Comparison of ENCODE assay signal across 24 cellular contexts in the genomic region with DNA sequence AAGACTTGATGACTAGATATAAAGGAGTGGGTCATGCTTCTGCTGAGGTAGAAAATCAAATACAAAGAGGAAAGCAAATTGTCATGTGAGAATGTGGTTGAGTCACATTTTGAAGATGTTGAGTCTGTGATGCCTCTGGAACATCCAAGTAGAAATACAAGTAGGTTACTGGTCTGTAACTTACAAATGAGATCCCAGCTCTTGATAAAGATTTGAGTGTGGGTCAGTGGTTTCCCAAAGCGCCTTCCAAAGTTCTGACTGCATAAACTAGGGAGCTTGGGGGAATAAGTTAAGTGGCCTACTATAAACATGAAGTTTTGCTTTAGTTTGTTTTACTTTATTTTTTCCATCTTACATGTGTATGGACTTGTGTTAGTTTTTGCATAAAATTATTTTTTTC.
A peak's percentile ranks its signal among the peaks of the same experiment; 100 is the strongest.
DNase-seq lines count a peak whose midpoint lies in the region; ATAC-seq, FAIRE-seq and TF ChIP-seq lines count a peak whose summit lies in the region.
"Had no signal": no experiment of that assay in that cellular context is flagged by ENCODE, and none has a peak within 500 bp of the region (broad histone marks: within the 10 kb centered on the region; RNA-seq: fewer than 3 reads in every experiment).

No MANE protein-coding gene starts in this region.

- H2BK120ac ChIP-seq in mesenchymal stem cell (ENCODE audit: low read depth, low read length), result no peak overlapping the region

- H2BK12ac ChIP-seq in mesenchymal stem cell (ENCODE audit: low read length in 2 of 2), result no peak overlapping the region

- no peak overlapping the region for H3K23ac ChIP-seq in mesenchymal stem cell (ENCODE audit: low read length in 2 of 2)

- no peaks in the 10 kb centered on the region for H3K36me3 Mint-ChIP-seq in activated naive CD4-positive, alpha-beta T cell treated with anti-CD3 and anti-CD28 coated beads, Interleukin-2, amount 50 U/mL, for 72 hours
- H3K36me3 Mint-ChIP-seq: CD8-positive, alpha-beta T cell had no signal

- H3K4ac ChIP-seq in mesenchymal stem cell (ENCODE audit: low read depth in 1 of 2, low read length in 2 of 2), result no peak overlapping the region

- no peak overlapping the region for H2AFZ ChIP-seq in mesenchymal stem cell (ENCODE audit: low read depth, low read length)

- no peak overlapping the region for H3K27ac Mint-ChIP-seq in activated naive CD4-positive, alpha-beta T cell treated with anti-CD3 and anti-CD28 coated beads, Interleukin-2, amount 50 U/mL, for 72 hours
- H3K27ac Mint-ChIP-seq: B cell; CD4-positive, alpha-beta T cell; CD8-positive, alpha-beta T cell had no signal

- H3K9ac ChIP-seq in mesenchymal stem cell (ENCODE audit: low read length), result no peak overlapping the region
- H3K9ac ChIP-seq: BLaER1 treated with 17β-estradiol and CSF1 and Interleukin-3, amounts not matched to agents 10 nM and 100 nM had no signal

- H3K18ac ChIP-seq in mesenchymal stem cell (ENCODE audit: low read depth in 1 of 2, low read length in 2 of 2), result no peak overlapping the region

- no peak overlapping the region for H2AK5ac ChIP-seq in mesenchymal stem cell (ENCODE audit: low read length, severe bottlenecking)

- no peaks in the 10 kb centered on the region for H3K27me3 ChIP-seq in mesenchymal stem cell (ENCODE audit: control insufficient read depth in 1 of 2, insufficient read depth in 1 of 2, low read length in 2 of 2)
- H3K27me3 ChIP-seq: BLaER1 treated with 17β-estradiol and CSF1 and Interleukin-3, amounts not matched to agents 10 nM and 100 nM had no signal

- no peaks in the 10 kb centered on the region for H3K9me3 ChIP-seq in mesenchymal stem cell (ENCODE audit: control insufficient read depth, low read length)
- H3K9me3 ChIP-seq: A549; BLaER1 treated with 17β-estradiol and CSF1 and Interleukin-3, amounts not matched to agents 10 nM and 100 nM; Caco-2 had no signal

- H3K79me1 ChIP-seq in mesenchymal stem cell (replicated peaks; ENCODE audit: low read length, poor library complexity, severe bottlenecking), result no peaks in the 10 kb centered on the region

- no peaks in the 10 kb centered on the region for H3K36me3 ChIP-seq in mesenchymal stem cell (ENCODE audit: control insufficient read depth in 1 of 2, insufficient read depth in 2 of 2, low read depth in 1 of 2, low read length in 2 of 2)
- H3K36me3 ChIP-seq: BLaER1 treated with 17β-estradiol and CSF1 and Interleukin-3, amounts not matched to agents 10 nM and 100 nM had no signal

- H3K9me3 Mint-ChIP-seq in activated naive CD4-positive, alpha-beta T cell treated with anti-CD3 and anti-CD28 coated beads, Interleukin-2, amount 50 U/mL, for 72 hours, result peaks cover 0 to under 1% of the 10 kb centered on the region in 2 donors
- H3K9me3 Mint-ChIP-seq: CD8-positive, alpha-beta T cell had no signal

- H3K14ac ChIP-seq in mesenchymal stem cell (ENCODE audit: low read length in 2 of 2), result no peak overlapping the region

- no peak overlapping the region for H4K8ac ChIP-seq in mesenchymal stem cell (ENCODE audit: low read length)

- ATAC-seq in GM21390 (IDR thresholded peaks at IDR 0.05; ENCODE audit: unreplicated experiment), result no peak
- no peak for ATAC-seq in activated naive CD4-positive, alpha-beta T cell treated with anti-CD3 and anti-CD28 coated beads, Interleukin-2, amount 50 U/mL, for 72 hours
- ATAC-seq: A549; CD8-positive, alpha-beta T cell had no signal

- TF ChIP-seq POLR2A in H54 (IDR thresholded peaks at IDR 0.05; ENCODE audit: low read depth, low read length) (no peak), erythroblast (IDR thresholded peaks at IDR 0.05; ENCODE audit: low read length) (no peak)

- no peak overlapping the region for H3K27ac ChIP-seq in mesenchymal stem cell (ENCODE audit: low read length, poor library complexity, severe bottlenecking)
- H3K27ac ChIP-seq: 22Rv1; A549; BLaER1 treated with 17β-estradiol and CSF1 and Interleukin-3, amounts not matched to agents 10 nM and 100 nM; C4-2B had no signal

- H3K4me3 ChIP-seq in mesenchymal stem cell (ENCODE audit: insufficient read depth in 1 of 2, low read depth in 1 of 2, low read length in 2 of 2), result no peak overlapping the region
- H3K4me3 ChIP-seq: A549; BLaER1 treated with 17β-estradiol and CSF1 and Interleukin-3, amounts not matched to agents 10 nM and 100 nM had no signal

- no peak for DNase-seq in H54 (ENCODE audit: insufficient read length, low spot score)
- peak; percentile 27 for DNase-seq in M059J (ENCODE audit: low read depth)
- DNase-seq in RPMI7951 (ENCODE audit: low read depth), result peak; percentile 6
- DNase-seq in mesenchymal stem cell, result peak; percentile 15
- no peak for DNase-seq in activated gamma-delta T cell (lab: John Stamatoyannopoulos, UW)
- DNase-seq in erythroblast (lab: John Stamatoyannopoulos, UW), result no peak
- no peak for DNase-seq in activated naive CD4-positive, alpha-beta T cell treated with anti-CD3 and anti-CD28 coated beads, Interleukin-2, amount 50 U/mL, for 72 hours (ENCODE audit: low spot score in 2 of 2)
- DNase-seq: AML-193; Caco-2; Calu3; CD4-positive, alpha-beta T cell; CD8-positive, alpha-beta T cell; DMS79 treated with DMSO at 0.1 percent for 48 hours; GF-D8 had no signal

- no peak overlapping the region for H4K91ac ChIP-seq in mesenchymal stem cell (ENCODE audit: low read length)

- H3K4me2 ChIP-seq in mesenchymal stem cell (ENCODE audit: low read length, poor library complexity, severe bottlenecking), result no peak overlapping the region
- H3K4me2 ChIP-seq: A549; BLaER1 treated with 17β-estradiol and CSF1 and Interleukin-3, amounts not matched to agents 10 nM and 100 nM had no signal

- no peak overlapping the region for H2BK5ac ChIP-seq in mesenchymal stem cell (ENCODE audit: low read depth, low read length, poor library complexity, severe bottlenecking)

- peak; percentile 20 for FAIRE-seq in H54 (lab: Jason Lieb, UNC)
- FAIRE-seq: A549, D721Med, G401.6, GM12891, GM19239 had no signal

- H2BK15ac ChIP-seq in mesenchymal stem cell (ENCODE audit: low read depth, poor library complexity, severe bottlenecking), result no peak overlapping the region

- 91% methylated on average over 1 of the region's 1 CpG for WGBS in mesenchymal stem cell

- no peaks in the 10 kb centered on the region for H3K4me1 ChIP-seq in mesenchymal stem cell (ENCODE audit: control insufficient read depth, insufficient read depth, low read depth, low read length)
- H3K4me1 ChIP-seq: A549; BLaER1 treated with 17β-estradiol and CSF1 and Interleukin-3, amounts not matched to agents 10 nM and 100 nM; Caco-2 had no signal

Comparison
In these comparisons a context has a peak if more than half of its experiments do, and no peak if none do; other contexts are left out.
1. DNase-seq: peak in M059J (single experiment), RPMI7951 (single experiment) and mesenchymal stem cell (single experiment); none in H54 (single experiment), activated gamma-delta T cell (single experiment), erythroblast (0 of 2) and activated naive CD4-positive, alpha-beta T cell treated with anti-CD3 and anti-CD28 coated beads, Interleukin-2, amount 50 U/mL, for 72 hours (0 of 2).